In genomic region chr17:75404739-75405364, GRCh38 we compare ENCODE assay signal across 8 cellular contexts. TPM values are rescaled to one million over a fixed set of nuclear protein-coding genes. Genes with fewer than 3 reads are reported as not detected.
A peak's percentile ranks its signal among the peaks of the same experiment; 100 is the strongest.
DNase-seq lines count a peak whose midpoint lies in the region; ATAC-seq and TF ChIP-seq lines count a peak whose summit lies in the region.

No MANE protein-coding gene starts in this region.

- H3K4me1 Mint-ChIP-seq in endodermal cell: peaks cover 17% of the 10 kb centered on the region

- H3K36me3 ChIP-seq in endodermal cell (ENCODE audit: control insufficient read depth, insufficient read depth, low read length): peaks cover 3% of the 10 kb centered on the region
- H3K36me3 ChIP-seq in mucosa of descending colon (ENCODE audit: low read depth): no peaks in the 10 kb centered on the region

- H3K4me1 ChIP-seq in endodermal cell (ENCODE audit: control insufficient read depth, insufficient read depth, low read length) (no peaks in the 10 kb centered on the region), mucosa of descending colon (ENCODE audit: low read depth) (peaks cover 14% of the 10 kb centered on the region)

- ATAC-seq in GM18517 (IDR thresholded peaks at IDR 0.05; ENCODE audit: unreplicated experiment): peak; percentile 10
- peak; percentile 16 for ATAC-seq in HG02852 (IDR thresholded peaks at IDR 0.05; ENCODE audit: unreplicated experiment)
- peak; percentile 47 for ATAC-seq in mucosa of descending colon
- ATAC-seq in GM18873 (IDR thresholded peaks at IDR 0.05; ENCODE audit: low FRiP score, unreplicated experiment): no peak

- H3K36me3 Mint-ChIP-seq in endodermal cell (ENCODE audit: low read depth): peaks cover 11% of the 10 kb centered on the region

- H3K4me3 ChIP-seq in endodermal cell (ENCODE audit: low read length) (peak overlapping the region; percentile 99), mucosa of descending colon (peak overlapping the region; percentile 100)

- H3K9me3 ChIP-seq in endodermal cell (ENCODE audit: control insufficient read depth, low read length): no peaks in the 10 kb centered on the region
- H3K9me3 ChIP-seq in mucosa of descending colon: no peaks in the 10 kb centered on the region

- peak overlapping the region; percentile 75 for H3K4me3 Mint-ChIP-seq in endodermal cell

- H3K9ac ChIP-seq in endodermal cell (ENCODE audit: extremely low read depth, low read length, poor library complexity, severe bottlenecking): peak overlapping the region; percentile 89

- H3K27me3 Mint-ChIP-seq in endodermal cell (ENCODE audit: insufficient read depth): no peaks in the 10 kb centered on the region

- intact Hi-C loops in mucosa of descending colon (cut with DNase I, micrococcal nuclease): loop anchor here in 1 of 2 donors (5.0 kb wide), 1 partner anchor 78 kb away; no protein-coding TSS in a partner anchor

- H3K9me3 Mint-ChIP-seq in endodermal cell: no peaks in the 10 kb centered on the region

- peak overlapping the region; percentile 93 for H3K27ac Mint-ChIP-seq in endodermal cell

- no peaks in the 10 kb centered on the region for H3K27me3 ChIP-seq in endodermal cell (ENCODE audit: control insufficient read depth, insufficient read depth, low read length, poor library complexity, severe bottlenecking)

- DNase-seq in NCI-H345 treated with DMSO at 0.1 percent for 48 hours (lab: John Stamatoyannopoulos, UW; ENCODE audit: unreplicated experiment) (peak; percentile 23), endodermal cell (peak; percentile 82), mucosa of descending colon (peak; percentile 48 to 72 (median 69))
- peak; percentile 84 for DNase-seq in activated CD8-positive, alpha-beta memory T cell treated with anti-CD3 and anti-CD28 coated beads for 24 hours
- peak; percentile 56 for DNase-seq in stimulated activated naive CD4-positive, alpha-beta T cell treated with Interleukin-2 at 50 U/mL for 16 hours (lab: John Stamatoyannopoulos, UW)

- no peak for TF ChIP-seq CTCF in endodermal cell (conservative IDR thresholded peaks at IDR 0.05)
- TF ChIP-seq CTCF in mucosa of descending colon (IDR thresholded peaks at IDR 0.05): no peak

- H3K27ac ChIP-seq in endodermal cell (ENCODE audit: low read depth, low read length): peak overlapping the region; percentile 70

- WGBS in endodermal cell (ENCODE audit: insufficient coverage in 1 of 2, insufficient read length in 1 of 2), 2 experiments: 0% methylated on average over 13 to 37 of the region's 37 CpGs

RNA-seq across cellular contexts. Expression of gene GRB2, which starts 0.6 kb away (rescaled TPM):
- total RNA-seq in endodermal cell (10 to 100 TPM; 85.5 to 86.6 TPM), mucosa of descending colon (100 to 1,000 TPM in 2 of 3 donors, 10 to 100 TPM in 1; 97.8 to 116 (median 102) TPM)
- 68.0 TPM for polyA plus RNA-seq in endodermal cell (2013, experiment 1 of 2)
- polyA plus RNA-seq in endodermal cell (2013, experiment 2 of 2): 56.4 TPM

RNA-seq across cellular contexts. Expression of gene TMEM94, which starts 51.6 kb away (rescaled TPM):
- total RNA-seq in endodermal cell (100 to 1,000 TPM in 1 of 2 donors, 10 to 100 TPM in 1; 96.0 to 106 TPM), mucosa of descending colon (100 to 1,000 TPM in 2 of 3 donors, 10 to 100 TPM in 1; 73.5 to 114 (median 108) TPM)
- 90.8 TPM for polyA plus RNA-seq in endodermal cell (2013, experiment 1 of 2)
- 82.1 TPM for polyA plus RNA-seq in endodermal cell (2013, experiment 2 of 2)

Comparison
In these comparisons a context has a peak if more than half of its experiments do, and no peak if none do; other contexts are left out.
1. DNase-seq: peak in every context shown above with its lines; median percentile 84 in activated CD8-positive, alpha-beta memory T cell treated with anti-CD3 and anti-CD28 coated beads for 24 hours; 82 in endodermal cell; 69 in mucosa of descending colon; 56 in stimulated activated naive CD4-positive, alpha-beta T cell treated with Interleukin-2 at 50 U/mL for 16 hours; 23 in NCI-H345 treated with DMSO at 0.1 percent for 48 hours.